Comparison of ENCODE assay signal across 23 cellular contexts in the genomic region with DNA sequence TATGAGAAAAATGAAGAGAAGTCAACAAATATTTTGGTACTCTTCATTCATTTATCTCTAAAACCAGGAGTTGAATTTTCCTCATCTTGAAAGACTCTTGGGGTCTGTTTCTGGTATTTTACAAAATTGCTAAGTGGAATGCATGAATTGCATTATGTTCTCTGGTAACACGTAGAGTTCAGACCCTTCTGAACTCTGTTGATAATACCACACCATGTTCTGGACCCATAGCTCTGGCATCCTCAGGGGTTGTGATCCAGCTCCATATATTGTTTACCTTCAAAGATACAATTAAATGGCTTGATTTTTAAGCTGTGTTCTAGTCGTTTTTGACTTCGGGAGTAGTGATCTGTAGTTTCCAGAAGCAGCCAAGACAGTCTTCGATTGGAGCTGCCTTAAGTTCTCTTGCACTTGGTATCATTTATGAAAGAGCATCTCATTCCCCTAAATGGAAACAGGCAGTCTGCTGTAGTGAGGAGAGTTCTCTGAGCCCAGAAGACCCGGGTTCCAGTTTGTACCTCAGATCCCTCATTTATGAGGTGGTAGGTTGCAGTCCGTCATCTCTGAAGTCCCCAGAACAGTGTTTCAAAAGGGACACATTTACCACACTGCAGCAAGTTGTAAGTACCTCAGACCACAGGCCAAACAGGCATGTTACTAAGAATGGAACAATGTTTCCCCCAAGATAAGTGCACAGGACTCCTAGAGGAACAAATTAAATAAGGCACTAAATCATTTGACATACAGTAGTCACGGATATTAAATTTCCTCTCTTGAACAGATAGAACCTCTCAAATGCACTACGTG. TPM values are rescaled to one million over a fixed set of nuclear protein-coding genes. Genes with fewer than 3 reads are reported as not detected.
DNase-seq lines count a peak whose midpoint lies in the region; ATAC-seq and TF ChIP-seq lines count a peak whose summit lies in the region.
"Had no signal": no experiment of that assay in that cellular context is flagged by ENCODE, and none has a peak within 500 bp of the region (broad histone marks: within the 10 kb centered on the region; RNA-seq: fewer than 3 reads in every experiment).

No MANE protein-coding gene starts in this region.

- DNase-seq in cardiac muscle cell (ENCODE audit: low read depth in 1 of 2, low spot score in 1 of 2) (peak in 1 of 2 donors; percentile 10), left cardiac atrium (no peak), Panc1 (ENCODE audit: low read depth, low spot score) (no peak), heart right ventricle (no peak), NCI-H2227 (lab: John Stamatoyannopoulos, UW; ENCODE audit: unreplicated experiment) (no peak)
- no peak for DNase-seq in stimulated activated naive CD8-positive, alpha-beta T cell treated with anti-CD3 and anti-CD28 coated beads, Interleukin-15, amount 100 ng/mL, for 72 hours
- no peak for DNase-seq in activated naive CD4-positive, alpha-beta T cell (lab: John Stamatoyannopoulos, UW)
- DNase-seq: activated effector memory CD4-positive, alpha-beta T cell treated with anti-CD3 and anti-CD28 coated beads, Interleukin-2, amount 50 U/mL, for 16 hours; adrenal gland; brain microvascular endothelial cell; CD4-positive, CD25-positive, alpha-beta regulatory T cell; DMS 273 treated with DMSO at 0.1 percent for 48 hours; endodermal cell; IMR-90; mesendoderm; naive B cell; NCI-H146; NCI-H2171; NCI-H526; sigmoid colon had no signal

- no peak overlapping the region for H3K27ac Mint-ChIP-seq in stimulated activated naive CD8-positive, alpha-beta T cell treated with anti-CD3 and anti-CD28 coated beads, Interleukin-15, amount 100 ng/mL, for 72 hours
- H3K27ac Mint-ChIP-seq: endodermal cell had no signal

- H3K4me3 ChIP-seq in cardiac muscle cell (no peak overlapping the region), Panc1 (ENCODE audit: low read depth in 2 of 2, low read length in 2 of 2) (no peak overlapping the region), heart right ventricle (no peak overlapping the region)
- H3K4me3 ChIP-seq: adrenal gland, coronary artery, sigmoid colon, suprapubic skin had no signal

- no peaks in the 10 kb centered on the region for H3K27me3 Mint-ChIP-seq in stimulated activated naive CD8-positive, alpha-beta T cell treated with anti-CD3 and anti-CD28 coated beads, Interleukin-15, amount 100 ng/mL, for 72 hours
- H3K27me3 Mint-ChIP-seq: CD4-positive, CD25-positive, alpha-beta regulatory T cell; naive B cell had no signal

- 53 to 54% methylated on average over 8 of the region's 8 CpGs for WGBS in heart right ventricle, 2 donors

- H3K4me1 Mint-ChIP-seq in stimulated activated naive CD8-positive, alpha-beta T cell treated with anti-CD3 and anti-CD28 coated beads, Interleukin-15, amount 100 ng/mL, for 72 hours: no peaks in the 10 kb centered on the region
- H3K4me1 Mint-ChIP-seq: endodermal cell, naive B cell had no signal

- H3K9me3 ChIP-seq in cardiac muscle cell (ENCODE audit: low read depth) (no peaks in the 10 kb centered on the region), Panc1 (ENCODE audit: control insufficient read depth, insufficient read depth, low read depth, low read length) (no peaks in the 10 kb centered on the region), heart right ventricle (no peaks in the 10 kb centered on the region)
- H3K9me3 ChIP-seq: adrenal gland, sigmoid colon, suprapubic skin had no signal

- no peak for ATAC-seq in left cardiac atrium
- ATAC-seq in Panc1: peak; percentile 8; the same call in 1 of the 2 replicates
- peak in 6 of 8 donors; percentile 27 to 77 (median 52) for ATAC-seq in heart right ventricle
- peak; percentile 77 for ATAC-seq in stimulated activated naive CD8-positive, alpha-beta T cell treated with anti-CD3 and anti-CD28 coated beads, Interleukin-15, amount 100 ng/mL, for 72 hours
- no peak for ATAC-seq in HG02763 (IDR thresholded peaks at IDR 0.05; ENCODE audit: unreplicated experiment)

- H3K27me3 ChIP-seq in cardiac muscle cell (no peaks in the 10 kb centered on the region), Panc1 (ENCODE audit: control insufficient read depth, insufficient read depth, low read length) (no peaks in the 10 kb centered on the region), heart right ventricle (no peaks in the 10 kb centered on the region)
- H3K27me3 ChIP-seq: adrenal gland, brain microvascular endothelial cell, sigmoid colon, suprapubic skin had no signal

- peak overlapping the region; percentile 71 for H3K27ac ChIP-seq in cardiac muscle cell
- no peak overlapping the region for H3K27ac ChIP-seq in Panc1 (ENCODE audit: low read length)
- H3K27ac ChIP-seq in heart right ventricle: peak overlapping the region in 5 of 10 donors; percentile 0 to 43 (median 19)
- H3K27ac ChIP-seq: adrenal gland, brain microvascular endothelial cell, coronary artery, sigmoid colon, suprapubic skin had no signal

- in situ Hi-C loops in Panc1 (cut with HindIII; ENCODE audit: low pct_unique_long_range_greater_than_20kb, low sequenced_read_pairs): no loop called here

- no TSS peak for BruUV-seq in Panc1 (replicated peaks; lab: Mats Ljungman, UMichigan)

- TF ChIP-seq CTCF in cardiac muscle cell (IDR thresholded peaks at IDR 0.05; ENCODE audit: low read depth, low read length) (no peak), Panc1 (IDR thresholded peaks at IDR 0.05) (no peak), heart right ventricle (IDR thresholded peaks at IDR 0.05) (no peak)

- no peak overlapping the region for H3K4me3 Mint-ChIP-seq in stimulated activated naive CD8-positive, alpha-beta T cell treated with anti-CD3 and anti-CD28 coated beads, Interleukin-15, amount 100 ng/mL, for 72 hours
- H3K4me3 Mint-ChIP-seq: CD4-positive, CD25-positive, alpha-beta regulatory T cell; endodermal cell had no signal

- no peaks in the 10 kb centered on the region for H3K9me3 Mint-ChIP-seq in stimulated activated naive CD8-positive, alpha-beta T cell treated with anti-CD3 and anti-CD28 coated beads, Interleukin-15, amount 100 ng/mL, for 72 hours
- H3K9me3 Mint-ChIP-seq: CD4-positive, CD25-positive, alpha-beta regulatory T cell; endodermal cell had no signal

- peaks cover 56% of the 10 kb centered on the region for H3K36me3 ChIP-seq in cardiac muscle cell
- peaks cover 34% of the 10 kb centered on the region for H3K36me3 ChIP-seq in Panc1 (ENCODE audit: control insufficient read depth, insufficient read depth, low read length)
- peaks cover 0 to 77% (median 58%) of the 10 kb centered on the region in 9 donors for H3K36me3 ChIP-seq in heart right ventricle

- POLR2A ChIA-PET in Panc1 (lab: Charles Lee): no interaction called here

- peaks cover 8% of the 10 kb centered on the region for H3K4me1 ChIP-seq in cardiac muscle cell (ENCODE audit: low read depth)
- H3K4me1 ChIP-seq in Panc1 (ENCODE audit: control insufficient read depth, insufficient read depth, low read length): no peaks in the 10 kb centered on the region
- peaks cover 0 to 43% (median 9%) of the 10 kb centered on the region in 9 donors for H3K4me1 ChIP-seq in heart right ventricle
- H3K4me1 ChIP-seq: adrenal gland, sigmoid colon, suprapubic skin had no signal

- intact Hi-C loops in left cardiac atrium (cut with DNase I) (no loop called here), Panc1 (cut with micrococcal nuclease; ENCODE audit: unreplicated experiment) (no loop called here), heart right ventricle (cut with DNase I) (loop anchor here in 2 of 10 donors (5.0 to 10.0 kb wide), 2 partner anchors 126 to 129 kb away; no protein-coding TSS in a partner anchor)

- CTCF ChIA-PET in Panc1 (lab: Charles Lee): no interaction called here

RNA-seq across cellular contexts. Expression of gene PSMD7, which starts 9.6 kb away (rescaled TPM):
- total RNA-seq in cardiac muscle cell: 69.7 and 108 TPM in 2 replicates
- 154 and 177 TPM in 2 replicates for polyA plus RNA-seq in cardiac muscle cell
- 100 to 1,000 TPM in 1 of 2 donors, 10 to 100 TPM in 1; 89.5 to 102 TPM for total RNA-seq in left cardiac atrium
- 83.9 TPM for total RNA-seq in Panc1 (2021; ENCODE audit: unreplicated experiment)
- polyA plus RNA-seq in Panc1 (2012; ENCODE audit: insufficient read length): 101 TPM
- 100 to 1,000 TPM; 120 to 172 (median 136) TPM for total RNA-seq in heart right ventricle
- 100 to 1,000 TPM in 1 of 2 donors, 10 to 100 TPM in 1; 91.9 to 127 TPM for polyA plus RNA-seq in heart right ventricle

Comparison
In these comparisons a context has a peak if more than half of its experiments do, and no peak if none do; other contexts are left out.
1. ATAC-seq: peak in Panc1 (single experiment), heart right ventricle (6 of 8) and stimulated activated naive CD8-positive, alpha-beta T cell treated with anti-CD3 and anti-CD28 coated beads, Interleukin-15, amount 100 ng/mL, for 72 hours (single experiment); none in left cardiac atrium (0 of 2) and HG02763 (single experiment).